19 cellular contexts compared by ENCODE assay signal in the genomic region with DNA sequence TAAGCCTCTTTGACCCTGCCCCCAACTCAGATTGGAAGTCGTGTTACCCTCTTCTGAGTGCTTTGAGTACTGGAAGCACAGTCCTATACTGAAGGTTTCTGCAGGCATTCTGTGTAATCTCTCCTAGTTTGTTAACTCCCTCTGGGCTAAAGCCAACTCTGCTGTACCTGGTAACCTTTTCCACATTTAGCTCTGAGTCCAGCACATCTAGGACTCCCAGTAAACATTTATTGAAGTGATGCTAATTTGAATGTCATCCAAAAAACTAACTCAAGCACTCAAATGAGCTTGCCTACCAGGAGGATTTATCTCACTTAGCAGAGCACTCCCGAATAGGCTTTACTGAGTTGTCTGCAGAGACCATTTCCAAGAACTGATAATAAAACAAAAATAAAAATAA.
"Had no signal": no experiment of that assay in that cellular context is flagged by ENCODE, and none has a peak within 500 bp of the region (broad histone marks: within the 10 kb centered on the region; RNA-seq: fewer than 3 reads in every experiment).

No MANE protein-coding gene starts in this region.

- H3K4me1 ChIP-seq: colonic mucosa, esophagus squamous epithelium, pancreas, testis, tibial artery had no signal

- H3K4me3 ChIP-seq: colonic mucosa, esophagus squamous epithelium, mucosa of descending colon, pancreas, testis, tibial artery had no signal

- H3K27me3 ChIP-seq: colonic mucosa, esophagus squamous epithelium, neutrophil, pancreas, testis, tibial artery had no signal

- H3K27ac ChIP-seq: colonic mucosa, esophagus squamous epithelium, neutrophil, pancreas, testis, tibial artery had no signal

- DNase-seq: colonic mucosa; effector memory CD4-positive, alpha-beta T cell; esophagus squamous epithelium; foreskin melanocyte; glutamatergic neuron; mesenchymal stem cell; mucosa of descending colon; naive B cell; pancreas; retina; stimulated activated CD4-positive, alpha-beta T cell treated with anti-CD3 and anti-CD28 coated beads, Interleukin-4, amount 100 ng/mL, for 4 hours; stimulated activated naive CD8-positive, alpha-beta T cell treated with anti-CD3 and anti-CD28 coated beads, Interleukin-15, Interleukin-2, amounts not matched to agents 100 U/mL and 50 U/mL, for 24 hours; substantia nigra; testis; tibial artery had no signal

- ATAC-seq: mucosa of descending colon; natural killer cell treated with Interleukin-12 subunit alpha and Interleukin-12 subunit beta and Interleukin-15 and Interleukin-18, amount 100 ng/mL, for 72 hours; pancreas; sciatic nerve; stimulated activated memory B cell treated with anti-CD40 and anti-IgM and Interleukin-4, amounts not matched to agents 10 μg/mL and 1 μg/mL and 100 μg/mL, for 72 hours; stimulated activated naive CD8-positive, alpha-beta T cell treated with anti-CD3 and anti-CD28 coated beads, Interleukin-15, Interleukin-2, amounts not matched to agents 100 U/mL and 50 U/mL, for 24 hours had no signal

- H3K36me3 ChIP-seq: colonic mucosa, esophagus squamous epithelium, neutrophil, pancreas, tibial artery had no signal

- H3K9me3 ChIP-seq: colonic mucosa, neutrophil, pancreas, testis had no signal
